19 cellular contexts compared by ENCODE assay signal in genomic region chr3:46669191-46669999, GRCh38. TPM values are rescaled to one million over a fixed set of nuclear protein-coding genes. Genes with fewer than 3 reads are reported as not detected.
A peak's percentile ranks its signal among the peaks of the same experiment; 100 is the strongest.
DNase-seq lines count a peak whose midpoint lies in the region; ATAC-seq and TF ChIP-seq lines count a peak whose summit lies in the region.
"Had no signal": no experiment of that assay in that cellular context is flagged by ENCODE, and none has a peak within 500 bp of the region (broad histone marks: within the 10 kb centered on the region; RNA-seq: fewer than 3 reads in every experiment).

No MANE protein-coding gene starts in this region.

- ATAC-seq in left ventricle myocardium superior (no peak), activated B cell treated with CpG ODN at 0.5 μM for 24 hours (ENCODE audit: low read depth) (no peak), HG02642 (IDR thresholded peaks at IDR 0.05; ENCODE audit: poor library complexity, unreplicated experiment) (no peak)
- ATAC-seq: body of pancreas had no signal

- peak; percentile 23 for DNase-seq in left ventricle myocardium superior
- DNase-seq in right atrium auricular region (ENCODE audit: low spot score) = no peak
- peak; percentile 10 for DNase-seq in activated B cell treated with CpG ODN at 0.5 μM for 24 hours
- DNase-seq in mesenteric fat pad (ENCODE audit: low spot score) = peak; percentile 87
- peak; percentile 38 for DNase-seq in ureter (ENCODE audit: low spot score)
- DNase-seq in GM20000 (ENCODE audit: low spot score) = no peak
- no peak for DNase-seq in COLO829 (ENCODE audit: low spot score)
- DNase-seq: NCI-H2029 treated with DMSO at 0.1 percent for 48 hours, NCI-H510A treated with DMSO at 0.1 percent for 48 hours, nucleus accumbens had no signal

- no peaks in the 10 kb centered on the region for H3K27me3 ChIP-seq in right atrium auricular region
- H3K27me3 ChIP-seq: BLaER1 treated with 17β-estradiol and CSF1 and Interleukin-3, amounts not matched to agents 10 nM and 100 nM; body of pancreas had no signal

- no peak overlapping the region for H3K4me3 Mint-ChIP-seq in activated B cell treated with CpG ODN at 0.5 μM for 24 hours
- H3K4me3 Mint-ChIP-seq: dendritic cell treated with granulocyte-macrophage colony-stimulating factor and Interleukin-4, amounts not matched to agents 40 ng/mL and 50 ng/mL, for 4 days; type B pancreatic cell had no signal

- no peaks in the 10 kb centered on the region for H3K9me3 Mint-ChIP-seq in activated B cell treated with CpG ODN at 0.5 μM for 24 hours
- H3K9me3 Mint-ChIP-seq: dendritic cell treated with granulocyte-macrophage colony-stimulating factor and Interleukin-4, amounts not matched to agents 40 ng/mL and 50 ng/mL, for 4 days; type B pancreatic cell had no signal

- intact Hi-C loops in left ventricle myocardium superior (cut with micrococcal nuclease) (no loop called here), activated B cell treated with CpG ODN at 0.5 μM for 24 hours (cut with micrococcal nuclease) (no loop called here)

- H3K27ac Mint-ChIP-seq in activated B cell treated with CpG ODN at 0.5 μM for 24 hours = no peak overlapping the region
- H3K27ac Mint-ChIP-seq: dendritic cell treated with granulocyte-macrophage colony-stimulating factor and Interleukin-4, amounts not matched to agents 40 ng/mL and 50 ng/mL, for 4 days; type B pancreatic cell had no signal

- TF ChIP-seq CTCF in right atrium auricular region (IDR thresholded peaks at IDR 0.05) (no peak), activated B cell treated with CpG ODN at 0.5 μM for 24 hours (IDR thresholded peaks at IDR 0.05) (no peak), GM20000 (IDR thresholded peaks at IDR 0.05; ENCODE audit: extremely low read depth, missing control alignments) (no peak)

- peaks cover 7% of the 10 kb centered on the region for H3K27me3 Mint-ChIP-seq in activated B cell treated with CpG ODN at 0.5 μM for 24 hours

- H3K4me3 ChIP-seq in right atrium auricular region = no peak overlapping the region
- H3K4me3 ChIP-seq: BLaER1 treated with 17β-estradiol and CSF1 and Interleukin-3, amounts not matched to agents 10 nM and 100 nM; body of pancreas; skin epidermis had no signal

- no peaks in the 10 kb centered on the region for H3K9me3 ChIP-seq in right atrium auricular region
- H3K9me3 ChIP-seq: BLaER1 treated with 17β-estradiol and CSF1 and Interleukin-3, amounts not matched to agents 10 nM and 100 nM; body of pancreas had no signal

- H3K4me1 Mint-ChIP-seq in activated B cell treated with CpG ODN at 0.5 μM for 24 hours = no peaks in the 10 kb centered on the region

- H3K36me3 ChIP-seq in right atrium auricular region = peaks cover 10% of the 10 kb centered on the region

- POLR2A ChIA-PET in activated B cell treated with CpG ODN at 0.5 μM for 24 hours (lab: Charles Lee) = no interaction called here

- no peaks in the 10 kb centered on the region for H3K36me3 Mint-ChIP-seq in activated B cell treated with CpG ODN at 0.5 μM for 24 hours (ENCODE audit: low read depth)
- H3K36me3 Mint-ChIP-seq: type B pancreatic cell had no signal

- H3K27ac ChIP-seq in right atrium auricular region = peak overlapping the region in 1 of 2 donors; percentile 51
- H3K27ac ChIP-seq: BLaER1 treated with 17β-estradiol and CSF1 and Interleukin-3, amounts not matched to agents 10 nM and 100 nM; body of pancreas; skin epidermis had no signal

- peaks cover 0 to 23% of the 10 kb centered on the region in 2 donors for H3K4me1 ChIP-seq in right atrium auricular region

- CTCF ChIA-PET in activated B cell treated with CpG ODN at 0.5 μM for 24 hours (lab: Charles Lee) = no interaction called here

RNA-seq across cellular contexts. Expression of gene ALS2CL, which starts 24.1 kb away (rescaled TPM):
- 33.1 TPM for total RNA-seq in left ventricle myocardium superior
- 10 to 100 TPM in 1 of 2 donors, 1 to 10 TPM in 1; 8.3 to 12.5 TPM for total RNA-seq in right atrium auricular region
- 1.6 and 1.8 TPM in 2 replicates for total RNA-seq in activated B cell treated with CpG ODN at 0.5 μM for 24 hours
- 8.4 TPM for total RNA-seq in mesenteric fat pad
- total RNA-seq in ureter = 64.5 TPM

RNA-seq across cellular contexts. Expression of gene TMIE, which starts 31.8 kb away (rescaled TPM):
- 0.74 TPM for total RNA-seq in left ventricle myocardium superior
- not detected for total RNA-seq in right atrium auricular region
- total RNA-seq in activated B cell treated with CpG ODN at 0.5 μM for 24 hours = 0.39 and 0.44 TPM in 2 replicates
- total RNA-seq in mesenteric fat pad = 0.19 TPM
- 1.0 TPM for total RNA-seq in ureter
- total RNA-seq: body of pancreas, glomerular endothelial cell had no signal

RNA-seq across cellular contexts. Expression of gene PRSS50, which starts 48.3 kb away (rescaled TPM):
- 0.10 TPM for total RNA-seq in left ventricle myocardium superior
- total RNA-seq in right atrium auricular region = under 1 TPM in 1 of 2 donors, not detected in 1; 0.12 TPM
- total RNA-seq in activated B cell treated with CpG ODN at 0.5 μM for 24 hours = not detected in 2 replicates
- total RNA-seq in mesenteric fat pad = not detected
- 1.6 TPM for total RNA-seq in ureter
- total RNA-seq: esophagus mucosa, glomerular endothelial cell, SK-MEL-5 had no signal

RNA-seq across cellular contexts. Expression of gene FAM240A, which starts 57.1 kb away (rescaled TPM):
- not detected for total RNA-seq in left ventricle myocardium superior
- not detected for total RNA-seq in right atrium auricular region
- total RNA-seq in activated B cell treated with CpG ODN at 0.5 μM for 24 hours = not detected in 2 replicates
- not detected for total RNA-seq in mesenteric fat pad
- not detected for total RNA-seq in ureter
- total RNA-seq: body of pancreas, esophagus mucosa, glomerular endothelial cell, SK-MEL-5 had no signal

Comparison
In these comparisons a context has a peak if more than half of its experiments do, and no peak if none do; other contexts are left out.
1. DNase-seq: peak in left ventricle myocardium superior (single experiment), activated B cell treated with CpG ODN at 0.5 μM for 24 hours (single experiment), mesenteric fat pad (single experiment) and ureter (single experiment); none in right atrium auricular region (single experiment), GM20000 (single experiment) and COLO829 (single experiment).